In genomic region chr3:108180214-108180613, GRCh38 we compare ENCODE assay signal across 17 cellular contexts. TPM values are rescaled to one million over a fixed set of nuclear protein-coding genes. Genes with fewer than 3 reads are reported as not detected.
A peak's percentile ranks its signal among the peaks of the same experiment; 100 is the strongest.
DNase-seq lines count a peak whose midpoint lies in the region; ATAC-seq and TF ChIP-seq lines count a peak whose summit lies in the region.
"Had no signal": no experiment of that assay in that cellular context is flagged by ENCODE, and none has a peak within 500 bp of the region (broad histone marks: within the 10 kb centered on the region; RNA-seq: fewer than 3 reads in every experiment).

No MANE protein-coding gene starts in this region.

- peaks cover 13% of the 10 kb centered on the region for H3K4me1 ChIP-seq in HAP-1
- H3K4me1 ChIP-seq: BLaER1 had no signal

- no peak for ATAC-seq in Right ventricle myocardium inferior
- ATAC-seq: gastroesophageal sphincter; stimulated activated naive CD8-positive, alpha-beta T cell treated with anti-CD3 and anti-CD28 coated beads, Interleukin-15, amount 100 ng/mL, for 72 hours had no signal

- DNase-seq in EH (ENCODE audit: low read depth), result peak; percentile 56
- DNase-seq in NCI-H146 treated with DMSO at 0.1 percent for 48 hours (lab: John Stamatoyannopoulos, UW; ENCODE audit: unreplicated experiment), result peak; percentile 97
- DNase-seq in astrocyte of the hippocampus (ENCODE audit: low read depth, low spot score), result peak; percentile 56
- DNase-seq in mesothelial cell of epicardium (ENCODE audit: low spot score in 2 of 2, unreplicated experiment in 2 of 2), result no peak
- DNase-seq in HAP-1 (ENCODE audit: low spot score in 2 of 2), result no peak
- DNase-seq in ecto neural progenitor cell (ENCODE audit: low spot score), result no peak
- DNase-seq in T-helper 2 cell treated with Interferon-gamma antibody and Interleukin-4, amounts not matched to agents 5 μg/mL and 100 μg/mL, for 36 hours (ENCODE audit: low spot score), result no peak
- DNase-seq in Right ventricle myocardium inferior (ENCODE audit: missing footprints), result no peak
- DNase-seq: cortex of kidney; DND-41; NCI-H526; SIG-M5; stimulated activated naive CD8-positive, alpha-beta T cell treated with anti-CD3 and anti-CD28 coated beads, Interleukin-15, amount 100 ng/mL, for 72 hours had no signal

- peaks cover 18% of the 10 kb centered on the region for H3K9me3 Mint-ChIP-seq in mesothelial cell of epicardium
- H3K9me3 Mint-ChIP-seq in T-helper 2 cell treated with Interferon-gamma antibody and Interleukin-4, amounts not matched to agents 5 μg/mL and 100 μg/mL, for 36 hours, result no peaks in the 10 kb centered on the region
- H3K9me3 Mint-ChIP-seq: activated naive CD4-positive, alpha-beta T cell treated with anti-CD3 and anti-CD28 coated beads, Interleukin-2, amount 50 U/mL, for 24 hours; stimulated activated naive CD8-positive, alpha-beta T cell treated with anti-CD3 and anti-CD28 coated beads, Interleukin-15, amount 100 ng/mL, for 72 hours had no signal

- no peak for TF ChIP-seq CTCF in mesothelial cell of epicardium (IDR thresholded peaks at IDR 0.05; ENCODE audit: unreplicated experiment)

- intact Hi-C loops in Right ventricle myocardium inferior (cut with DNase I), result no loop called here

- H3K4me3 ChIP-seq in HAP-1, result no peak overlapping the region
- H3K4me3 ChIP-seq: BLaER1, gastroesophageal sphincter, right atrium auricular region had no signal

- H3K27ac Mint-ChIP-seq in mesothelial cell of epicardium, result peak overlapping the region; percentile 51
- H3K27ac Mint-ChIP-seq in T-helper 2 cell treated with Interferon-gamma antibody and Interleukin-4, amounts not matched to agents 5 μg/mL and 100 μg/mL, for 36 hours, result no peak overlapping the region
- H3K27ac Mint-ChIP-seq: activated naive CD4-positive, alpha-beta T cell treated with anti-CD3 and anti-CD28 coated beads, Interleukin-2, amount 50 U/mL, for 24 hours; stimulated activated naive CD8-positive, alpha-beta T cell treated with anti-CD3 and anti-CD28 coated beads, Interleukin-15, amount 100 ng/mL, for 72 hours had no signal

- H3K9me3 ChIP-seq in HAP-1, result no peaks in the 10 kb centered on the region
- H3K9me3 ChIP-seq: right atrium auricular region had no signal

- H3K4me3 Mint-ChIP-seq in mesothelial cell of epicardium, result no peak overlapping the region
- H3K4me3 Mint-ChIP-seq in T-helper 2 cell treated with Interferon-gamma antibody and Interleukin-4, amounts not matched to agents 5 μg/mL and 100 μg/mL, for 36 hours, result no peak overlapping the region
- H3K4me3 Mint-ChIP-seq: activated naive CD4-positive, alpha-beta T cell treated with anti-CD3 and anti-CD28 coated beads, Interleukin-2, amount 50 U/mL, for 24 hours; stimulated activated naive CD8-positive, alpha-beta T cell treated with anti-CD3 and anti-CD28 coated beads, Interleukin-15, amount 100 ng/mL, for 72 hours had no signal

- peaks cover 17% of the 10 kb centered on the region for H3K36me3 Mint-ChIP-seq in mesothelial cell of epicardium
- peaks cover 5% of the 10 kb centered on the region for H3K36me3 Mint-ChIP-seq in T-helper 2 cell treated with Interferon-gamma antibody and Interleukin-4, amounts not matched to agents 5 μg/mL and 100 μg/mL, for 36 hours (ENCODE audit: low read depth)

- no peaks in the 10 kb centered on the region for H3K36me3 ChIP-seq in HAP-1 (replicated peaks)
- H3K36me3 ChIP-seq: BLaER1, right atrium auricular region had no signal

- in situ Hi-C loops in HAP-1 (cut with MboI; ENCODE audit: low sequenced_read_pairs), result no loop called here

- no peaks in the 10 kb centered on the region for H3K27me3 Mint-ChIP-seq in mesothelial cell of epicardium (ENCODE audit: low read depth)
- H3K27me3 Mint-ChIP-seq in T-helper 2 cell treated with Interferon-gamma antibody and Interleukin-4, amounts not matched to agents 5 μg/mL and 100 μg/mL, for 36 hours (ENCODE audit: low read depth), result no peaks in the 10 kb centered on the region
- H3K27me3 Mint-ChIP-seq: activated naive CD4-positive, alpha-beta T cell treated with anti-CD3 and anti-CD28 coated beads, Interleukin-2, amount 50 U/mL, for 24 hours; stimulated activated naive CD8-positive, alpha-beta T cell treated with anti-CD3 and anti-CD28 coated beads, Interleukin-15, amount 100 ng/mL, for 72 hours had no signal

- no peaks in the 10 kb centered on the region for H3K27me3 ChIP-seq in HAP-1 (ENCODE audit: low read depth)
- H3K27me3 ChIP-seq: BLaER1, gastroesophageal sphincter, right atrium auricular region had no signal

- peaks cover 21% of the 10 kb centered on the region for H3K4me1 Mint-ChIP-seq in mesothelial cell of epicardium
- peaks cover 11% of the 10 kb centered on the region for H3K4me1 Mint-ChIP-seq in T-helper 2 cell treated with Interferon-gamma antibody and Interleukin-4, amounts not matched to agents 5 μg/mL and 100 μg/mL, for 36 hours (ENCODE audit: low read depth)

RNA-seq across cellular contexts. Expression of gene IFT57, which starts 42.0 kb away (rescaled TPM):
- total RNA-seq in mesothelial cell of epicardium (43.1 to 52.5 TPM (median 44.3 TPM) in 3 replicates), Right ventricle myocardium inferior (27.6 TPM)

Comparison
In these comparisons a context has a peak if more than half of its experiments do, and no peak if none do; other contexts are left out.
1. DNase-seq: peak in EH (single experiment), NCI-H146 treated with DMSO at 0.1 percent for 48 hours (single experiment) and astrocyte of the hippocampus (single experiment); none in mesothelial cell of epicardium (0 of 2), HAP-1 (0 of 2), ecto neural progenitor cell (single experiment), T-helper 2 cell treated with Interferon-gamma antibody and Interleukin-4, amounts not matched to agents 5 μg/mL and 100 μg/mL, for 36 hours (single experiment) and Right ventricle myocardium inferior (single experiment).